Comparison of ENCODE assay signal across 22 cellular contexts in the genomic region with DNA sequence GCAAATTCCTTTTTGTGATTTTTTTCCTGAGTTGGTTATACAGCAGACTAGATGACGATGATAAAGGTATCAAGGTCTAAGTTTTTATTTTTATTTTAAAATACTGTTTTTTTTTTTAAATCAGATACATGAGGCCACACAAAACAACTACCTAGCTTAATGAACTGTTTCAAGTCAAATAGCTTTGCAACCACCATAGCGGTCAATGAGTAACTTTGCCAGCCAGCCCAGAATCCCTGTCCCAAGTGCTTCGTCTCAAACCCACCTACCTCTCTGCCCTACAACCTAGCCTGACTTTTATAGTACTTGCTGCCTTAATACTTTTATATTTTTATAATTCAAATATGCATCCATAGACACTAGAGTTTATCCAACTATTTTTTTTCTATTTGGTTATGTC.
DNase-seq lines count a peak whose midpoint lies in the region; ATAC-seq and TF ChIP-seq lines count a peak whose summit lies in the region.
"Had no signal": no experiment of that assay in that cellular context is flagged by ENCODE, and none has a peak within 500 bp of the region (broad histone marks: within the 10 kb centered on the region; RNA-seq: fewer than 3 reads in every experiment).

No MANE protein-coding gene starts in this region.

- H3K4me1 ChIP-seq in SK-N-SH (ENCODE audit: control insufficient read depth in 1 of 2, insufficient read depth in 2 of 2, low read depth in 1 of 2, low read length in 1 of 2) = no peaks in the 10 kb centered on the region; a peak in 1 of 4 replicates

- H3K79me2 ChIP-seq in SK-N-SH (ENCODE audit: insufficient read depth) = no peaks in the 10 kb centered on the region

- no peaks in the 10 kb centered on the region for H3K4me1 Mint-ChIP-seq in activated CD4-positive, alpha-beta memory T cell treated with anti-CD3 and anti-CD28 coated beads, Interleukin-2, amount 10 ng/mL, durations not matched to agents 7 days and 5 days
- H3K4me1 Mint-ChIP-seq: CD4-positive, alpha-beta memory T cell; GM23338; H9 had no signal

- POLR2A ChIA-PET in SK-N-SH (lab: Yijun Ruan, JAX) = no interaction called here
- POLR2A ChIA-PET in activated CD4-positive, alpha-beta memory T cell treated with anti-CD3 and anti-CD28 coated beads, Interleukin-2, amount 10 ng/mL, durations not matched to agents 7 days and 5 days (lab: Charles Lee) = no interaction called here

- H3K27ac Mint-ChIP-seq in activated CD4-positive, alpha-beta memory T cell treated with anti-CD3 and anti-CD28 coated beads, Interleukin-2, amount 10 ng/mL, durations not matched to agents 7 days and 5 days = no peak overlapping the region
- H3K27ac Mint-ChIP-seq: CD4-positive, alpha-beta memory T cell; GM23338 had no signal

- no peak for TF ChIP-seq CTCF in SK-N-SH (IDR thresholded peaks at IDR 0.05)

- CTCF ChIA-PET in SK-N-SH (lab: Yijun Ruan, JAX) = no interaction called here
- CTCF ChIA-PET in activated CD4-positive, alpha-beta memory T cell treated with anti-CD3 and anti-CD28 coated beads, Interleukin-2, amount 10 ng/mL, durations not matched to agents 7 days and 5 days (lab: Charles Lee) = no interaction called here

- no peak overlapping the region for H3K27ac ChIP-seq in SK-N-SH (ENCODE audit: low read depth in 2 of 2, low read length in 1 of 2)
- peak overlapping the region; percentile 86 for H3K27ac ChIP-seq in SK-N-MC
- H3K27ac ChIP-seq: 22Rv1 had no signal

- DNase-seq in SK-N-SH (no peak), SK-N-MC (ENCODE audit: low read depth, low spot score) (no peak), left kidney (ENCODE audit: low read depth, low spot score) (peak; percentile 69), renal cortical epithelial cell (ENCODE audit: low read depth) (peak; percentile 71), NCI-H226 (no peak)
- no peak for DNase-seq in activated CD4-positive, alpha-beta memory T cell treated with anti-CD3 and anti-CD28 coated beads, Interleukin-2, amount 10 ng/mL, durations not matched to agents 7 days and 5 days
- DNase-seq: AML-193; BE2C; C1 segment of cervical spinal cord; CD4-positive, alpha-beta memory T cell; COR-L47; DMS 273 treated with DMSO at 0.1 percent for 48 hours; DMS79; EL; GDM1; H9 had no signal

- H3K9me2 ChIP-seq in SK-N-SH = no peaks in the 10 kb centered on the region

- ATAC-seq in SK-N-SH treated with all-trans-retinoic acid at 6 μM for 48 hours = peak; percentile 44; the same call in 2 of the 3 replicates
- no peak for ATAC-seq in GM18907 (IDR thresholded peaks at IDR 0.05; ENCODE audit: unreplicated experiment)
- ATAC-seq: GM12878, GM23338, HCT116 had no signal

- H3K9me3 Mint-ChIP-seq in activated CD4-positive, alpha-beta memory T cell treated with anti-CD3 and anti-CD28 coated beads, Interleukin-2, amount 10 ng/mL, durations not matched to agents 7 days and 5 days = peaks cover 8% of the 10 kb centered on the region
- H3K9me3 Mint-ChIP-seq: GM23338, H9 had no signal

- WGBS in SK-N-SH (ENCODE audit: low lambda C conversion rate) = 71% methylated on average over 3 of the region's 3 CpGs

- H3K36me3 ChIP-seq in SK-N-SH (replicated peaks in 1 of 2; ENCODE audit: control insufficient read depth in 1 of 2, insufficient read depth in 2 of 2, low read length in 1 of 2) = no peaks in the 10 kb centered on the region
- no peaks in the 10 kb centered on the region for H3K36me3 ChIP-seq in SK-N-MC (ENCODE audit: insufficient read depth, low read length)
- H3K36me3 ChIP-seq: BE2C had no signal

- no peak overlapping the region for H3K4me3 Mint-ChIP-seq in activated CD4-positive, alpha-beta memory T cell treated with anti-CD3 and anti-CD28 coated beads, Interleukin-2, amount 10 ng/mL, durations not matched to agents 7 days and 5 days
- H3K4me3 Mint-ChIP-seq: GM23338, H9 had no signal

- peaks cover 2% of the 10 kb centered on the region for H3F3A ChIP-seq in SK-N-SH (replicated peaks; ENCODE audit: insufficient read depth)

- no peak overlapping the region for H3K9ac ChIP-seq in SK-N-SH
- no peak overlapping the region for H3K9ac ChIP-seq in SK-N-MC (ENCODE audit: insufficient read length)

- no peak for TF ChIP-seq RAD21 in SK-N-SH (IDR thresholded peaks at IDR 0.05; ENCODE audit: low read length)

- no peak overlapping the region for H2AFZ ChIP-seq in SK-N-SH (ENCODE audit: low read depth)
- H2AFZ ChIP-seq: GM23338 had no signal

- H3K9me3 ChIP-seq in SK-N-SH (no peaks in the 10 kb centered on the region), SK-N-MC (ENCODE audit: low read depth, low read length) (no peaks in the 10 kb centered on the region)
- H3K9me3 ChIP-seq: BE2C had no signal

- no peaks in the 10 kb centered on the region for H3K36me3 Mint-ChIP-seq in activated CD4-positive, alpha-beta memory T cell treated with anti-CD3 and anti-CD28 coated beads, Interleukin-2, amount 10 ng/mL, durations not matched to agents 7 days and 5 days (ENCODE audit: low read depth)
- H3K36me3 Mint-ChIP-seq: CD4-positive, alpha-beta memory T cell had no signal

- no peak for TF ChIP-seq EP300 in SK-N-SH (IDR thresholded peaks at IDR 0.05; ENCODE audit: borderline replicate concordance in 1 of 2, low read depth in 1 of 2, low read length in 1 of 2)

- H4K20me1 ChIP-seq in SK-N-SH (ENCODE audit: insufficient read depth) = no peaks in the 10 kb centered on the region

- H3K4me2 ChIP-seq in SK-N-SH = no peak overlapping the region
- H3K4me2 ChIP-seq: GM23338 had no signal

- no peaks in the 10 kb centered on the region for H3K27me3 ChIP-seq in SK-N-SH (ENCODE audit: insufficient read depth)
- H3K27me3 ChIP-seq: BE2C had no signal

- H3K4me3 ChIP-seq in SK-N-SH (ENCODE audit: low read depth in 2 of 2, low read length in 1 of 2) = no peak overlapping the region
- H3K4me3 ChIP-seq in SK-N-MC = no peak overlapping the region
- H3K4me3 ChIP-seq: GM12878, GM23338 had no signal

- no peaks in the 10 kb centered on the region for H3K27me3 Mint-ChIP-seq in activated CD4-positive, alpha-beta memory T cell treated with anti-CD3 and anti-CD28 coated beads, Interleukin-2, amount 10 ng/mL, durations not matched to agents 7 days and 5 days
- H3K27me3 Mint-ChIP-seq: CD4-positive, alpha-beta memory T cell had no signal

TF ChIP-seq in SK-N-SH treated with all-trans-retinoic acid at 6 μM for 48 hours, 23 proteins besides CTCF, POLR2A, EP300 and RAD21 (continues in another document):
- TF ChIP-seq PPARA (CRISPR knock-in tag; IDR thresholded peaks at IDR 0.05; ENCODE audit: borderline replicate concordance) = no peak
- TF ChIP-seq ZC3H10 (CRISPR knock-in tag; IDR thresholded peaks at IDR 0.05) = no peak
- TF ChIP-seq ZNF8 (CRISPR knock-in tag; IDR thresholded peaks at IDR 0.05) = no peak
- no peak for TF ChIP-seq ZNF70 (CRISPR knock-in tag; IDR thresholded peaks at IDR 0.05)
- TF ChIP-seq BACH2 (CRISPR knock-in tag; IDR thresholded peaks at IDR 0.05; ENCODE audit: borderline replicate concordance) = no peak
- TF ChIP-seq TSHZ2 (CRISPR knock-in tag; IDR thresholded peaks at IDR 0.05) = no peak

TF ChIP-seq in SK-N-SH, 30 proteins besides CTCF, POLR2A, EP300 and RAD21 (continues in another document):
- TF ChIP-seq ZBTB33 (IDR thresholded peaks at IDR 0.05; ENCODE audit: borderline replicate concordance, low read depth) (no peak), PBX3 (IDR thresholded peaks at IDR 0.05) (no peak), GATA2 (CRISPR knock-in tag; IDR thresholded peaks at IDR 0.05) (no peak), MXI1 (IDR thresholded peaks at IDR 0.05; ENCODE audit: low read depth, low read length) (no peak), FOXJ3 (CRISPR knock-in tag; IDR thresholded peaks at IDR 0.05) (no peak), POLR2AphosphoS5 (IDR thresholded peaks at IDR 0.05; ENCODE audit: low read depth, low read length) (no peak), NFIC (IDR thresholded peaks at IDR 0.05; ENCODE audit: borderline replicate concordance) (no peak), FOXM1 (IDR thresholded peaks at IDR 0.05; ENCODE audit: low read depth) (no peak), ELF1 (IDR thresholded peaks at IDR 0.05) (no peak), TCF12 (IDR thresholded peaks at IDR 0.05) (no peak), TEAD4 (IDR thresholded peaks at IDR 0.05; ENCODE audit: borderline replicate concordance, insufficient read depth) (no peak), CHD2 (IDR thresholded peaks at IDR 0.05; ENCODE audit: low read length, partially characterized antibody) (no peak), FOSL2 (IDR thresholded peaks at IDR 0.05; ENCODE audit: borderline replicate concordance, low read depth) (no peak), RCOR1 (IDR thresholded peaks at IDR 0.05; ENCODE audit: low read length) (no peak), MEF2A (IDR thresholded peaks at IDR 0.05; ENCODE audit: borderline replicate concordance, low read depth) (no peak)
- TF ChIP-seq, protein P1, sequence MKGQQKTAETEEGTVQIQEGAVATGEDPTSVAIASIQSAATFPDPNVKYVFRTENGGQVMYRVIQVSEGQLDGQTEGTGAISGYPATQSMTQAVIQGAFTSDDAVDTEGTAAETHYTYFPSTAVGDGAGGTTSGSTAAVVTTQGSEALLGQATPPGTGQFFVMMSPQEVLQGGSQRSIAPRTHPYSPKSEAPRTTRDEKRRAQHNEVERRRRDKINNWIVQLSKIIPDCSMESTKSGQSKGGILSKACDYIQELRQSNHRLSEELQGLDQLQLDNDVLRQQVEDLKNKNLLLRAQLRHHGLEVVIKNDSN (IDR thresholded peaks at IDR 0.05; ENCODE audit: borderline replicate concordance, low read depth) = no peak

Comparison
In these comparisons a context has a peak if more than half of its experiments do, and no peak if none do; other contexts are left out.
1. DNase-seq: peak in left kidney (single experiment) and renal cortical epithelial cell (single experiment); none in SK-N-SH (single experiment), SK-N-MC (single experiment), activated CD4-positive, alpha-beta memory T cell treated with anti-CD3 and anti-CD28 coated beads, Interleukin-2, amount 10 ng/mL, durations not matched to agents 7 days and 5 days (single experiment) and NCI-H226 (single experiment).